10 cellular contexts compared by ENCODE assay signal in genomic region chr4:89829470-89830138, GRCh38. TPM values are rescaled to one million over a fixed set of nuclear protein-coding genes. Genes with fewer than 3 reads are reported as not detected.
DNase-seq lines count a peak whose midpoint lies in the region; ATAC-seq lines count a peak whose summit lies in the region.
"Had no signal": no experiment of that assay in that cellular context is flagged by ENCODE, and none has a peak within 500 bp of the region (broad histone marks: within the 10 kb centered on the region; RNA-seq: fewer than 3 reads in every experiment).

No MANE protein-coding gene starts in this region.

- peaks cover 18% of the 10 kb centered on the region for H3K4me1 ChIP-seq in SJSA1 (replicated peaks)
- H3K4me1 ChIP-seq: pancreas had no signal

- peaks cover 17% of the 10 kb centered on the region for H3K4me1 Mint-ChIP-seq in activated naive CD4-positive, alpha-beta T cell treated with anti-CD3 and anti-CD28 coated beads, Interleukin-2, amount 50 U/mL, for 24 hours

- no peaks in the 10 kb centered on the region for H3K27me3 ChIP-seq in SJSA1 (replicated peaks)

- H3K9me3 ChIP-seq in SJSA1 (replicated peaks), result no peaks in the 10 kb centered on the region
- H3K9me3 ChIP-seq: Caco-2, pancreas had no signal

- no peak for DNase-seq in activated naive CD4-positive, alpha-beta T cell treated with anti-CD3 and anti-CD28 coated beads, Interleukin-2, amount 50 U/mL, for 16 hours
- DNase-seq in SJSA1 (ENCODE audit: low read depth in 1 of 2, low spot score in 2 of 2) (peak in 1 of 2 experiments; percentile 54), foreskin melanocyte (peak; percentile 98), ureter (ENCODE audit: low spot score) (no peak), NCI-H82 (lab: John Stamatoyannopoulos, UW) (no peak), D341Med (ENCODE audit: low spot score) (no peak)

- H3K9me3 Mint-ChIP-seq in activated naive CD4-positive, alpha-beta T cell treated with anti-CD3 and anti-CD28 coated beads, Interleukin-2, amount 50 U/mL, for 24 hours, result no peaks in the 10 kb centered on the region

- H3K4me3 Mint-ChIP-seq in activated naive CD4-positive, alpha-beta T cell treated with anti-CD3 and anti-CD28 coated beads, Interleukin-2, amount 50 U/mL, for 24 hours, result peak overlapping the region; percentile 57

- ATAC-seq in HG02884 (IDR thresholded peaks at IDR 0.05; ENCODE audit: unreplicated experiment), result peak; percentile 95

- peak overlapping the region; percentile 65 for H3K27ac Mint-ChIP-seq in activated naive CD4-positive, alpha-beta T cell treated with anti-CD3 and anti-CD28 coated beads, Interleukin-2, amount 50 U/mL, for 24 hours

- H3K27ac ChIP-seq in SJSA1, result peak overlapping the region; percentile 25; the same call in 1 of the 2 replicates
- H3K27ac ChIP-seq: pancreas had no signal

- H3K4me3 ChIP-seq in SJSA1, result no peak overlapping the region
- H3K4me3 ChIP-seq: pancreas had no signal

- peaks cover 2% of the 10 kb centered on the region for H3K27me3 Mint-ChIP-seq in activated naive CD4-positive, alpha-beta T cell treated with anti-CD3 and anti-CD28 coated beads, Interleukin-2, amount 50 U/mL, for 24 hours

- no peaks in the 10 kb centered on the region for H3K36me3 Mint-ChIP-seq in activated naive CD4-positive, alpha-beta T cell treated with anti-CD3 and anti-CD28 coated beads, Interleukin-2, amount 50 U/mL, for 24 hours

- H3K36me3 ChIP-seq in SJSA1, result no peaks in the 10 kb centered on the region
- H3K36me3 ChIP-seq: pancreas had no signal

RNA-seq across cellular contexts. Expression of gene SNCA, which starts 7.4 kb away (rescaled TPM):
- total RNA-seq in SJSA1 (2014; rRNA removed; shearing (Covaris generic)), result 14.3 and 19.3 TPM in 2 replicates
- total RNA-seq in ureter, result 5.3 TPM
